In genomic region chr17:7614422-7615264, GRCh38 we compare ENCODE assay signal across 8 cellular contexts. TPM values are rescaled to one million over a fixed set of nuclear protein-coding genes. Genes with fewer than 3 reads are reported as not detected.
DNase-seq lines count a peak whose midpoint lies in the region; ATAC-seq, FAIRE-seq and TF ChIP-seq lines count a peak whose summit lies in the region.

Gene FXR2 (minus strand): TSS chr17:7614897. CDS start chr17:7614532, 365 bp downstream.

- peak within 1 kb of the TSS; percentile 83 for H2AFZ ChIP-seq in keratinocyte (ENCODE audit: control insufficient read depth, low read length)

- DNase-seq in Ammon's horn (ENCODE audit: low spot score) (peak; percentile 100), NCI-H510A (lab: John Stamatoyannopoulos, UW) (peak; percentile 98), cerebellum (ENCODE audit: low spot score) (peak; percentile 100), keratinocyte (ENCODE audit: low read depth, low spot score) (peak; percentile 99)
- DNase-seq in activated CD4-positive, alpha-beta T cell treated with anti-CD3 and anti-CD28 coated beads for 1 hour: peak; percentile 97
- DNase-seq in stimulated activated CD4-positive, alpha-beta T cell treated with anti-CD3 and anti-CD28 coated beads, Interleukin-15, amount 100 ng/mL, for 1 hour (ENCODE audit: low read depth in 1 of 2, low spot score in 1 of 2): peak; percentile 96 to 98

- H3K9me1 ChIP-seq in keratinocyte (ENCODE audit: control insufficient read depth, extremely low read depth, insufficient read depth, low read length): no peaks in the 10 kb centered on the region

- H3K4me1 ChIP-seq in keratinocyte (ENCODE audit: control insufficient read depth, extremely low read depth, insufficient read depth, low read length): peaks cover 20% of the 10 kb centered on the region

- H3K36me3 ChIP-seq in keratinocyte (ENCODE audit: control insufficient read depth in 2 of 2, extremely low read depth in 1 of 2, insufficient read depth in 2 of 2, low read length in 2 of 2): peaks cover 0 to 9% of the 10 kb centered on the region in 2 experiments

- peak; percentile 49 to 79 (median 61) for TF ChIP-seq CTCF in keratinocyte (optimal IDR thresholded peaks at IDR 0.05 in 1 of 3, IDR thresholded peaks at IDR 0.05 in 1 of 3, conservative IDR thresholded peaks at IDR 0.05 in 1 of 3; ENCODE audit: extremely low read depth in 1 of 3, insufficient read depth in 2 of 3, low read length in 3 of 3)

- H3K9ac ChIP-seq in keratinocyte (ENCODE audit: control insufficient read depth, extremely low read depth, insufficient read depth, low read length): peak within 1 kb of the TSS; percentile 87

- peak; percentile 78 for ATAC-seq in HG03432 (IDR thresholded peaks at IDR 0.05; ENCODE audit: unreplicated experiment)

- peak within 1 kb of the TSS; percentile 87 for H3K27ac ChIP-seq in keratinocyte (ENCODE audit: control insufficient read depth, insufficient read depth, low read length)

- no peaks in the 10 kb centered on the region for H3K9me3 ChIP-seq in keratinocyte (ENCODE audit: control insufficient read depth, low read depth, low read length)

- dilution Hi-C loops in keratinocyte (cut with MboI; ENCODE audit: extremely low pct_ligation_motif_present, low sequenced_read_pairs): no loop called here

- H3K4me2 ChIP-seq in keratinocyte (ENCODE audit: control insufficient read depth, extremely low read depth, insufficient read depth, low read depth, low read length): peak within 1 kb of the TSS; percentile 99

- H3K4me3 ChIP-seq in keratinocyte (ENCODE audit: control insufficient read depth in 2 of 3, extremely low read depth in 1 of 3, insufficient read depth in 2 of 3, low read depth in 1 of 3, low read length in 3 of 3): peak within 1 kb of the TSS; percentile 61 to 88 (median 81)

- no peaks in the 10 kb centered on the region for H3K27me3 ChIP-seq in keratinocyte (ENCODE audit: control insufficient read depth, extremely low read depth, insufficient read depth, low read length)

- H3K79me2 ChIP-seq in keratinocyte (ENCODE audit: control insufficient read depth, insufficient read depth, low read length): peaks cover 46% of the 10 kb centered on the region

- peaks cover 3% of the 10 kb centered on the region for H4K20me1 ChIP-seq in keratinocyte (ENCODE audit: control insufficient read depth, extremely low read depth, insufficient read depth, low read length)

- FAIRE-seq in keratinocyte (lab: Jason Lieb, UNC): no peak

- TF ChIP-seq POLR2A in GM19099 (IDR thresholded peaks at IDR 0.05; ENCODE audit: extremely low read depth, insufficient read length, low read depth): peak; percentile 73

RNA-seq across cellular contexts. Expression of gene FXR2, which starts in this region (rescaled TPM):
- 30.0 TPM for total RNA-seq in cerebellum
- polyA plus RNA-seq in keratinocyte: 30.6 to 44.3 TPM (median 32.2 TPM) in 3 replicates
- 18.0 TPM for polyA plus RNA-seq in keratinocyte (2011; ENCODE audit: low read depth)
- 30.5 and 40.9 TPM in 2 replicates for polyA plus RNA-seq in keratinocyte (2011; cell fraction: cytosol; rRNA removed)
- polyA plus RNA-seq in keratinocyte (2011; cell fraction: nucleus; rRNA removed): 54.7 and 71.5 TPM in 2 replicates
- polyA plus RNA-seq in keratinocyte (2012; ENCODE audit: low replicate concordance): 27.7 and 31.6 TPM in 2 replicates
- polyA minus RNA-seq in keratinocyte: 30.3 to 82.2 TPM (median 47.0 TPM) in 3 replicates
- 51.0 TPM for polyA minus RNA-seq in keratinocyte (2011; cell fraction: cytosol; rRNA and poly(A)+ RNA removed)
- polyA minus RNA-seq in keratinocyte (2011; cell fraction: nucleus; rRNA and poly(A)+ RNA removed): 21.5 and 22.6 TPM in 2 replicates

Comparison
In these comparisons a context has a peak if more than half of its experiments do, and no peak if none do; other contexts are left out.
1. Peak in every context shown above with its lines: DNase-seq, ATAC-seq, H3K4me3 ChIP-seq and H3K27ac ChIP-seq.